In genomic region chr12:93020998-93021597, GRCh38 we compare ENCODE assay signal across 23 cellular contexts.
DNase-seq lines count a peak whose midpoint lies in the region; ATAC-seq and TF ChIP-seq lines count a peak whose summit lies in the region.
"Had no signal": no experiment of that assay in that cellular context is flagged by ENCODE, and none has a peak within 500 bp of the region (broad histone marks: within the 10 kb centered on the region; RNA-seq: fewer than 3 reads in every experiment).

No MANE protein-coding gene starts in this region.

- H2AFZ ChIP-seq in PC-9: peak overlapping the region; percentile 68; the same call in 1 of the 2 replicates
- H2AFZ ChIP-seq: GM23248 had no signal

- CTCF ChIA-PET in Caco-2 (lab: Charles Lee) (interaction anchor here (1.7 kb wide), 1 partner anchor 106 kb away, joined by 5 read pairs; no protein-coding TSS in a partner anchor), PC-9 (lab: Charles Lee) (no interaction called here)

- BruUV-seq in Caco-2 (replicated peaks; lab: Mats Ljungman, UMichigan) (TSS peak; percentile 43), PC-9 (replicated peaks; lab: Mats Ljungman, UMichigan) (no TSS peak)

- no peaks in the 10 kb centered on the region for H3K79me2 ChIP-seq in PC-9 (ENCODE audit: low read depth)

- H3K9me2 ChIP-seq in PC-9 (ENCODE audit: insufficient read depth): no peaks in the 10 kb centered on the region

- TF ChIP-seq CTCF in Caco-2 (IDR thresholded peaks at IDR 0.05; ENCODE audit: insufficient read depth in 1 of 2, low read depth in 1 of 2, low read length in 1 of 2, severe bottlenecking in 1 of 2, unreplicated experiment in 1 of 2) (no peak), PC-9 (conservative IDR thresholded peaks at IDR 0.05) (no peak), fibroblast of the aortic adventitia (IDR thresholded peaks at IDR 0.05; ENCODE audit: insufficient read depth, low read length) (no peak), prostate gland (IDR thresholded peaks at IDR 0.05) (no peak)

- H3K4me1 ChIP-seq in Caco-2 (peaks cover 89% of the 10 kb centered on the region), PC-9 (replicated peaks; ENCODE audit: insufficient read depth) (peaks cover 47% of the 10 kb centered on the region), prostate gland (replicated peaks) (peaks cover 11% of the 10 kb centered on the region)
- H3K4me1 ChIP-seq: SJSA1 had no signal

- no peaks in the 10 kb centered on the region for H4K20me1 ChIP-seq in PC-9 (ENCODE audit: insufficient read depth)

- H3K36me3 Mint-ChIP-seq in Caco-2 (ENCODE audit: insufficient read depth, unreplicated experiment): peaks cover 55% of the 10 kb centered on the region
- H3K36me3 Mint-ChIP-seq: CD4-positive, alpha-beta memory T cell; immature natural killer cell; naive thymus-derived CD4-positive, alpha-beta T cell had no signal

- H3K4me1 Mint-ChIP-seq in Caco-2 (ENCODE audit: low read depth, unreplicated experiment): peaks cover 56% of the 10 kb centered on the region
- H3K4me1 Mint-ChIP-seq: CD4-positive, alpha-beta memory T cell; central memory CD8-positive, alpha-beta T cell; immature natural killer cell; naive thymus-derived CD4-positive, alpha-beta T cell; stimulated activated memory B cell treated with anti-CD40 and anti-IgM and Interleukin-4, amounts not matched to agents 10 μg/mL and 1 μg/mL and 100 μg/mL, for 72 hours had no signal

- intact Hi-C loops in Caco-2 (cut with micrococcal nuclease; ENCODE audit: unreplicated experiment): loop anchor here (1.0 kb wide), 9 partner anchors 15 to 356 kb away; partner anchors contain the start of gene NUDT4
- intact Hi-C loops in PC-9 (cut with micrococcal nuclease; ENCODE audit: unreplicated experiment): no loop called here
- intact Hi-C loops in prostate gland (cut with DNase I): loop anchor here (10.0 kb wide), 1 partner anchor 364 kb away; no protein-coding TSS in a partner anchor

- DNase-seq in Caco-2 (no peak), PC-9 (no peak), fibroblast of the aortic adventitia (ENCODE audit: low read depth) (peak; percentile 23), prostate gland (ENCODE audit: low spot score) (no peak), NCI-H774 (lab: John Stamatoyannopoulos, UW) (no peak), mucosa of gallbladder (ENCODE audit: low spot score) (no peak), T-helper 9 cell (no peak)
- DNase-seq: activated CD4-positive, alpha-beta T cell treated with anti-CD3 and anti-CD28 coated beads, Interleukin-2, amount 50 U/mL, for 4 hours; activated naive CD4-positive, alpha-beta T cell treated with Interleukin-2 at 50 U/mL for 16 hours; CD4-positive, alpha-beta memory T cell; GM23248; immature natural killer cell; mesenchymal stem cell; naive thymus-derived CD4-positive, alpha-beta T cell; NCI-H2107; NCI-H748 treated with DMSO at 0.1 percent for 48 hours had no signal

- POLR2A ChIA-PET in Caco-2 (lab: Charles Lee): interaction anchor here (1.2 to 1.8 kb wide), 2 partner anchors 21 to 34 kb away, joined by 5 read pairs; no protein-coding TSS in a partner anchor
- POLR2A ChIA-PET in PC-9 (lab: Charles Lee; ENCODE audit: unreplicated experiment): interaction anchor here (0.6 kb wide), 1 partner anchor 57 kb away, joined by 3 read pairs; no protein-coding TSS in a partner anchor

- peak overlapping the region; percentile 89 for H3K27ac Mint-ChIP-seq in Caco-2 (ENCODE audit: unreplicated experiment)
- H3K27ac Mint-ChIP-seq: CD4-positive, alpha-beta memory T cell; IgD-negative memory B cell; immature natural killer cell; naive thymus-derived CD4-positive, alpha-beta T cell; stimulated activated memory B cell treated with anti-CD40 and anti-IgM and Interleukin-4, amounts not matched to agents 10 μg/mL and 1 μg/mL and 100 μg/mL, for 72 hours had no signal

- no peaks in the 10 kb centered on the region for H3K27me3 Mint-ChIP-seq in Caco-2 (ENCODE audit: insufficient read depth, unreplicated experiment)
- H3K27me3 Mint-ChIP-seq: CD4-positive, alpha-beta memory T cell; central memory CD8-positive, alpha-beta T cell; IgD-negative memory B cell; stimulated activated memory B cell treated with anti-CD40 and anti-IgM and Interleukin-4, amounts not matched to agents 10 μg/mL and 1 μg/mL and 100 μg/mL, for 72 hours had no signal

- TF ChIP-seq POLR2A in prostate gland (IDR thresholded peaks at IDR 0.05): no peak

- H3K27me3 ChIP-seq in Caco-2 (replicated peaks; ENCODE audit: control insufficient read depth, insufficient read depth, low read length): no peaks in the 10 kb centered on the region
- H3K27me3 ChIP-seq in PC-9 (ENCODE audit: insufficient read depth, low read depth): no peaks in the 10 kb centered on the region
- H3K27me3 ChIP-seq in prostate gland (replicated peaks; ENCODE audit: insufficient read depth): no peaks in the 10 kb centered on the region
- H3K27me3 ChIP-seq: SJSA1 had no signal

- H3K9me3 Mint-ChIP-seq in Caco-2 (ENCODE audit: unreplicated experiment): no peaks in the 10 kb centered on the region
- H3K9me3 Mint-ChIP-seq: CD4-positive, alpha-beta memory T cell; central memory CD8-positive, alpha-beta T cell; IgD-negative memory B cell; naive thymus-derived CD4-positive, alpha-beta T cell; stimulated activated memory B cell treated with anti-CD40 and anti-IgM and Interleukin-4, amounts not matched to agents 10 μg/mL and 1 μg/mL and 100 μg/mL, for 72 hours had no signal

- H3K36me3 ChIP-seq in Caco-2 (ENCODE audit: control insufficient read depth, insufficient read depth, low read length) (peaks cover 4% of the 10 kb centered on the region; the same call in 1 of the 2 replicates), PC-9 (ENCODE audit: low read depth) (no peaks in the 10 kb centered on the region), prostate gland (no peaks in the 10 kb centered on the region)
- H3K36me3 ChIP-seq: SJSA1 had no signal

- peak overlapping the region; percentile 54 for H3K4me2 ChIP-seq in PC-9

- 66% methylated on average over 7 of the region's 7 CpGs for WGBS in prostate gland

- H3K9me3 ChIP-seq in Caco-2 (no peaks in the 10 kb centered on the region), PC-9 (ENCODE audit: insufficient read depth, low read depth) (no peaks in the 10 kb centered on the region; the same call in 1 of the 2 replicates), prostate gland (no peaks in the 10 kb centered on the region)
- H3K9me3 ChIP-seq: SJSA1 had no signal

- peak overlapping the region; percentile 33 for H3K27ac ChIP-seq in PC-9
- H3K27ac ChIP-seq in prostate gland: peak overlapping the region; percentile 86 to 87
- H3K27ac ChIP-seq: GM23248, RWPE1, SJSA1 had no signal

- H3K4me3 Mint-ChIP-seq in Caco-2 (ENCODE audit: unreplicated experiment): peak overlapping the region; percentile 13
- H3K4me3 Mint-ChIP-seq: CD4-positive, alpha-beta memory T cell; central memory CD8-positive, alpha-beta T cell; IgD-negative memory B cell; immature natural killer cell; naive thymus-derived CD4-positive, alpha-beta T cell; stimulated activated memory B cell treated with anti-CD40 and anti-IgM and Interleukin-4, amounts not matched to agents 10 μg/mL and 1 μg/mL and 100 μg/mL, for 72 hours had no signal

- H3F3A ChIP-seq in PC-9 (ENCODE audit: insufficient read depth, low read depth): peaks cover 22% of the 10 kb centered on the region; the same call in 1 of the 2 replicates

- no peak for ATAC-seq in HG02885 (IDR thresholded peaks at IDR 0.05; ENCODE audit: poor library complexity, unreplicated experiment)
- ATAC-seq: activated CD4-positive, CD25-positive, alpha-beta regulatory T cell treated with anti-CD3 and anti-CD28 coated beads, Interleukin-2, amount 50 U/mL, for 24 hours; naive thymus-derived CD4-positive, alpha-beta T cell; stimulated activated memory B cell treated with anti-CD40 and anti-IgM and Interleukin-4, amounts not matched to agents 10 μg/mL and 1 μg/mL and 100 μg/mL, for 72 hours had no signal

- H3K4me3 ChIP-seq in Caco-2 (ENCODE audit: low read depth, low read length) (no peak overlapping the region), PC-9 (no peak overlapping the region), fibroblast of the aortic adventitia (ENCODE audit: low read depth, low read length) (no peak overlapping the region), prostate gland (no peak overlapping the region)
- H3K4me3 ChIP-seq: GM23248, SJSA1 had no signal
